20 cellular contexts compared by ENCODE assay signal in genomic region chr4:15381806-15382338, GRCh38. TPM values are rescaled to one million over a fixed set of nuclear protein-coding genes. Genes with fewer than 3 reads are reported as not detected.
DNase-seq lines count a peak whose midpoint lies in the region; ATAC-seq, FAIRE-seq and TF ChIP-seq lines count a peak whose summit lies in the region.
"Had no signal": no experiment of that assay in that cellular context is flagged by ENCODE, and none has a peak within 500 bp of the region (broad histone marks: within the 10 kb centered on the region; RNA-seq: fewer than 3 reads in every experiment).

No MANE protein-coding gene starts in this region.

- DNase-seq in OCI-M1 (lab: John Stamatoyannopoulos, UW) (peak; percentile 7), cerebellum (ENCODE audit: low spot score) (peak; percentile 20), heart right ventricle (no peak)
- DNase-seq in activated CD4-positive, alpha-beta memory T cell treated with anti-CD3 and anti-CD28 coated beads, Interleukin-2, amount 10 ng/mL, durations not matched to agents 7 days and 5 days = no peak
- no peak for DNase-seq in stimulated activated naive CD8-positive, alpha-beta T cell treated with anti-CD3 and anti-CD28 coated beads, Interleukin-15, amount 100 ng/mL, for 72 hours
- DNase-seq: ACHN; Caco-2; CD4-positive, alpha-beta T cell; GDM1; HCEC 1CT had no signal

- H3K4me3 ChIP-seq in heart right ventricle = no peak overlapping the region
- H3K4me3 ChIP-seq: GM23338 had no signal

- peaks cover 0 to 39% (median 13%) of the 10 kb centered on the region in 9 donors for H3K4me1 ChIP-seq in heart right ventricle
- H3K4me1 ChIP-seq: Caco-2 had no signal

- POLR2A ChIA-PET in activated CD4-positive, alpha-beta memory T cell treated with anti-CD3 and anti-CD28 coated beads, Interleukin-2, amount 10 ng/mL, durations not matched to agents 7 days and 5 days (lab: Charles Lee) = no interaction called here

- no peaks in the 10 kb centered on the region for H3K36me3 Mint-ChIP-seq in activated CD4-positive, alpha-beta memory T cell treated with anti-CD3 and anti-CD28 coated beads, Interleukin-2, amount 10 ng/mL, durations not matched to agents 7 days and 5 days (ENCODE audit: low read depth)

- CTCF ChIA-PET in activated CD4-positive, alpha-beta memory T cell treated with anti-CD3 and anti-CD28 coated beads, Interleukin-2, amount 10 ng/mL, durations not matched to agents 7 days and 5 days (lab: Charles Lee) = interaction anchor here (1.0 kb wide), 1 partner anchor 15 kb away, joined by 3 read pairs; no protein-coding TSS in a partner anchor

- H3K36me3 ChIP-seq in heart right ventricle = no peaks in the 10 kb centered on the region

- no peak for ATAC-seq in heart right ventricle
- ATAC-seq in stimulated activated naive CD8-positive, alpha-beta T cell treated with anti-CD3 and anti-CD28 coated beads, Interleukin-15, amount 100 ng/mL, for 72 hours = no peak
- ATAC-seq: GM23338 had no signal

- TF ChIP-seq CTCF in heart right ventricle (IDR thresholded peaks at IDR 0.05) = no peak

- intact Hi-C loops in heart right ventricle (cut with DNase I) = no loop called here

- no peak overlapping the region for H3K27ac Mint-ChIP-seq in activated CD4-positive, alpha-beta memory T cell treated with anti-CD3 and anti-CD28 coated beads, Interleukin-2, amount 10 ng/mL, durations not matched to agents 7 days and 5 days
- H3K27ac Mint-ChIP-seq in stimulated activated naive CD8-positive, alpha-beta T cell treated with anti-CD3 and anti-CD28 coated beads, Interleukin-15, amount 100 ng/mL, for 72 hours = no peak overlapping the region
- H3K27ac Mint-ChIP-seq: CD4-positive, alpha-beta T cell; GM23338 had no signal

- 78 to 80% methylated on average over 3 of the region's 3 CpGs for WGBS in heart right ventricle, 2 donors

- peaks cover under 1% of the 10 kb centered on the region for H3K4me1 Mint-ChIP-seq in activated CD4-positive, alpha-beta memory T cell treated with anti-CD3 and anti-CD28 coated beads, Interleukin-2, amount 10 ng/mL, durations not matched to agents 7 days and 5 days
- H3K4me1 Mint-ChIP-seq in stimulated activated naive CD8-positive, alpha-beta T cell treated with anti-CD3 and anti-CD28 coated beads, Interleukin-15, amount 100 ng/mL, for 72 hours = peaks cover 18% of the 10 kb centered on the region

- no peak overlapping the region for H3K4me3 Mint-ChIP-seq in activated CD4-positive, alpha-beta memory T cell treated with anti-CD3 and anti-CD28 coated beads, Interleukin-2, amount 10 ng/mL, durations not matched to agents 7 days and 5 days
- no peak overlapping the region for H3K4me3 Mint-ChIP-seq in stimulated activated naive CD8-positive, alpha-beta T cell treated with anti-CD3 and anti-CD28 coated beads, Interleukin-15, amount 100 ng/mL, for 72 hours
- H3K4me3 Mint-ChIP-seq: CD4-positive, alpha-beta T cell; GM23338 had no signal

- H3K27me3 Mint-ChIP-seq in activated CD4-positive, alpha-beta memory T cell treated with anti-CD3 and anti-CD28 coated beads, Interleukin-2, amount 10 ng/mL, durations not matched to agents 7 days and 5 days = peaks cover 6% of the 10 kb centered on the region
- no peaks in the 10 kb centered on the region for H3K27me3 Mint-ChIP-seq in stimulated activated naive CD8-positive, alpha-beta T cell treated with anti-CD3 and anti-CD28 coated beads, Interleukin-15, amount 100 ng/mL, for 72 hours
- H3K27me3 Mint-ChIP-seq: CD4-positive, alpha-beta T cell had no signal

- FAIRE-seq in islet of Langerhans (lab: Jason Lieb, UNC) = peak; percentile 72
- FAIRE-seq: A204.1, D721Med, GM12892, GM18507, H54 had no signal

- no peaks in the 10 kb centered on the region for H3K9me3 Mint-ChIP-seq in activated CD4-positive, alpha-beta memory T cell treated with anti-CD3 and anti-CD28 coated beads, Interleukin-2, amount 10 ng/mL, durations not matched to agents 7 days and 5 days
- no peaks in the 10 kb centered on the region for H3K9me3 Mint-ChIP-seq in stimulated activated naive CD8-positive, alpha-beta T cell treated with anti-CD3 and anti-CD28 coated beads, Interleukin-15, amount 100 ng/mL, for 72 hours
- H3K9me3 Mint-ChIP-seq: CD4-positive, alpha-beta T cell; GM23338 had no signal

- no peaks in the 10 kb centered on the region for H3K27me3 ChIP-seq in heart right ventricle

- H3K27ac ChIP-seq in heart right ventricle = no peak overlapping the region
- H3K27ac ChIP-seq: C4-2B, HL-60 had no signal

- no peaks in the 10 kb centered on the region for H3K9me3 ChIP-seq in heart right ventricle
- H3K9me3 ChIP-seq: Caco-2 had no signal

RNA-seq across cellular contexts. Expression of gene C1QTNF7, which starts 46.0 kb away (rescaled TPM):
- 1.5 TPM for total RNA-seq in cerebellum
- total RNA-seq in heart right ventricle = 1 to 10 TPM in 8 of 10 donors, under 1 TPM in 2; 0.30 to 2.7 (median 1.5) TPM
- polyA plus RNA-seq in heart right ventricle = 1 to 10 TPM in 1 of 2 donors, under 1 TPM in 1; 0.38 to 2.3 TPM
- not detected for total RNA-seq in activated CD4-positive, alpha-beta memory T cell treated with anti-CD3 and anti-CD28 coated beads, Interleukin-2, amount 10 ng/mL, durations not matched to agents 7 days and 5 days
- total RNA-seq: Caco-2; CD4-positive, alpha-beta T cell; GM23338; HT1080 had no signal
- polyA plus RNA-seq: GM23338 had no signal

Comparison
In these comparisons a context has a peak if more than half of its experiments do, and no peak if none do; other contexts are left out.
1. DNase-seq: peak in OCI-M1 (single experiment) and cerebellum (single experiment); none in heart right ventricle (0 of 2), activated CD4-positive, alpha-beta memory T cell treated with anti-CD3 and anti-CD28 coated beads, Interleukin-2, amount 10 ng/mL, durations not matched to agents 7 days and 5 days (single experiment) and stimulated activated naive CD8-positive, alpha-beta T cell treated with anti-CD3 and anti-CD28 coated beads, Interleukin-15, amount 100 ng/mL, for 72 hours (0 of 2).